ENCODE assay signal across 8 cellular contexts in the genomic region with DNA sequence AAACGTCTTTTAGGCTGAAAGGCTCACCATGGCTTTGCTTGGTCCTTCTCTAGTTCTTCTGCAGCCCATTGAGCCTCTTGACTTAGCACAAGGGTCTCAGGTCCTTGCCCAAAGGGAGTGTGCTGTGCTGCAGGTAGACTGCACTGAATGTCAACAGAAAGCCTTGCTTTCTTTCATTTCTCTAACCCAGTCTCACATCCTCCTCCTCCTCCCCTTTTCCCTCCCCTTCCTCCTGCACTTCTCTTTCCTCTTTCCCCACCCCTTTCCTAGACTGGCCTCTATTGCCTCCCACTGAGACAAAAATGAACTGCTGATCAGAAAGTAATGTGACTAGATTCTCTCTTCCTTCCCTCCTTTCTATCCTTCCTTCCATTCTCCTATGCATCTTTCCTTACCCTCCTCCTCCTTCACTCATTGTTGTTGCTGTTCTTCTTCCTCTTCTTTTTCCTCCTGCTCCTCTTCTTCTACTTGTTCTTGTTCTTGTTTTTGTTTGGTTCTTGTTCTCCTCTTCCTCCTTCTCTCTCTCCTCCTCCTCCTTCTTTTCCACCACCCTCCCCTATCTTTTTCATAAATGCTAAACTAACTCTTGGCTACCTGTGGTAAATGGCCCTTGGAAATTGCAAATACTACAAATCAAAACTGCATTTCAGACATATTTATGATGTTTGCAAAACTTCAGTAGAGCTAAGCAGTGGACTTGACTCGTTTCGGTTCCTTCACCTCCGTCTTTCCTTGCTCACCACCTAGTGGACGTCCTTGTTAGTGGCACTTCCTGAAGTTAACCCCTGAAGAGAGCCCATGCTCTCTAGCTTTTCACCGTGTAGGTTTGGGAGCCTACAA. TPM values are rescaled to one million over a fixed set of nuclear protein-coding genes. Genes with fewer than 3 reads are reported as not detected.
DNase-seq lines count a peak whose midpoint lies in the region; TF ChIP-seq lines count a peak whose summit lies in the region.

A gene (minus strand): TSS at position 152 of the 840 bp plus-strand sequence. CDS start 122 bp downstream, at position 30.

- TF ChIP-seq CTCF in GM12801 (IDR thresholded peaks at IDR 0.05; ENCODE audit: extremely low read depth, insufficient read length) = peak; percentile 77
- TF ChIP-seq CTCF in H9 (conservative IDR thresholded peaks at IDR 0.05) = peak; percentile 82
- TF ChIP-seq CTCF in LNCaP clone FGC (IDR thresholded peaks at IDR 0.05; ENCODE audit: control insufficient read depth, extremely low read depth, insufficient read depth) = peak; percentile 88
- TF ChIP-seq CTCF in progenitor cell of endocrine pancreas (IDR thresholded peaks at IDR 0.05; ENCODE audit: unreplicated experiment) = peak; percentile 74

- H3K27ac Mint-ChIP-seq in H9 (no peak within 1 kb of the TSS), progenitor cell of endocrine pancreas (no peak within 1 kb of the TSS)
- H3K27ac Mint-ChIP-seq in activated naive CD8-positive, alpha-beta T cell = peak within 1 kb of the TSS; percentile 98

- no peak within 1 kb of the TSS for H2BK5ac ChIP-seq in H9 (ENCODE audit: insufficient read length, low read length)

- H3K18ac ChIP-seq in H9 (ENCODE audit: insufficient read length, low read depth, low read length) = no peak within 1 kb of the TSS

- peak; percentile 70 for DNase-seq in H9
- peak; percentile 63 for DNase-seq in LNCaP clone FGC (ENCODE audit: low read depth)
- peak; percentile 80 for DNase-seq in SK-MEL-5 (ENCODE audit: low read depth, low spot score)
- DNase-seq in cardiac septum (ENCODE audit: low spot score) = peak; percentile 77
- DNase-seq in progenitor cell of endocrine pancreas (ENCODE audit: low spot score, unreplicated experiment) = peak; percentile 39
- no peak for DNase-seq in DMS79 (lab: John Stamatoyannopoulos, UW)

- H3K56ac ChIP-seq in H9 (ENCODE audit: insufficient read length, low read depth, low read length) = no peak within 1 kb of the TSS

- no peak within 1 kb of the TSS for H3K14ac ChIP-seq in H9 (ENCODE audit: insufficient read depth, low read length)

- H3K4me3 Mint-ChIP-seq in H9 (peak within 1 kb of the TSS; percentile 37 to 43; a peak in 4 of 5 replicates), progenitor cell of endocrine pancreas (ENCODE audit: low read depth) (peak within 1 kb of the TSS; percentile 29)
- peak within 1 kb of the TSS; percentile 88 for H3K4me3 Mint-ChIP-seq in activated naive CD8-positive, alpha-beta T cell

- H3K23me2 ChIP-seq in H9 (ENCODE audit: insufficient read length, low read depth, low read length, poor library complexity, severe bottlenecking) = no peaks in the 10 kb centered on the region

- intact Hi-C loops in cardiac septum (cut with DNase I) = loop anchor here (5.0 kb wide), 1 partner anchor 109 kb away; no protein-coding TSS in a partner anchor

- H2AFZ ChIP-seq in H9 (ENCODE audit: low read length) = no peak within 1 kb of the TSS

- no peak within 1 kb of the TSS for H3K4me2 ChIP-seq in H9 (ENCODE audit: insufficient read depth, insufficient read length, low read length)

- H2BK15ac ChIP-seq in H9 (ENCODE audit: low read depth, low read length) = no peak within 1 kb of the TSS

- H3K9me3 Mint-ChIP-seq in H9 (peaks cover 12 to 24% of the 10 kb centered on the region in 2 experiments), progenitor cell of endocrine pancreas (ENCODE audit: low read depth) (peaks cover 5% of the 10 kb centered on the region)
- no peaks in the 10 kb centered on the region for H3K9me3 Mint-ChIP-seq in activated naive CD8-positive, alpha-beta T cell (ENCODE audit: low read depth)

- H4K5ac ChIP-seq in H9 (ENCODE audit: insufficient read length, low read depth, low read length) = no peak within 1 kb of the TSS

- no CpG with 5 or more reads among the region's 6 CpGs for WGBS in H9 (ENCODE audit: extremely low coverage, insufficient read length, low lambda C conversion rate)

- no peak within 1 kb of the TSS for H2AK5ac ChIP-seq in H9 (ENCODE audit: insufficient read length, low read length)

- H3K4me1 Mint-ChIP-seq in H9 = peaks cover 5 to 8% of the 10 kb centered on the region in 2 experiments
- H3K4me1 Mint-ChIP-seq in activated naive CD8-positive, alpha-beta T cell (ENCODE audit: low read depth) = peaks cover 35% of the 10 kb centered on the region
- peaks cover 3% of the 10 kb centered on the region for H3K4me1 Mint-ChIP-seq in progenitor cell of endocrine pancreas (ENCODE audit: low read depth)

- H3K36me3 Mint-ChIP-seq in H9 (ENCODE audit: insufficient read depth in 1 of 3, low read depth in 3 of 3) (no peaks in the 10 kb centered on the region; a peak in 1 of 7 replicates), progenitor cell of endocrine pancreas (ENCODE audit: insufficient read depth) (peaks cover 1% of the 10 kb centered on the region)
- peaks cover 7% of the 10 kb centered on the region for H3K36me3 Mint-ChIP-seq in activated naive CD8-positive, alpha-beta T cell

- H2BK12ac ChIP-seq in H9 (ENCODE audit: insufficient read length, low read depth, low read length) = no peak within 1 kb of the TSS

- no peak within 1 kb of the TSS for H3T11ph ChIP-seq in H9 (ENCODE audit: low read length)

- no peaks in the 10 kb centered on the region for H3K27me3 ChIP-seq in H9 (ENCODE audit: insufficient read depth, low read length)

- H2BK120ac ChIP-seq in H9 (ENCODE audit: low read depth, low read length, poor library complexity, severe bottlenecking) = no peak within 1 kb of the TSS

- no peak within 1 kb of the TSS for H3K23ac ChIP-seq in H9 (ENCODE audit: insufficient read length, low read depth, low read length)

- H3K27me3 Mint-ChIP-seq in H9 (ENCODE audit: low read depth) (peaks cover 13% of the 10 kb centered on the region), progenitor cell of endocrine pancreas (no peaks in the 10 kb centered on the region)
- H3K27me3 Mint-ChIP-seq in activated naive CD8-positive, alpha-beta T cell = no peaks in the 10 kb centered on the region

- no peaks in the 10 kb centered on the region for H3K4me1 ChIP-seq in H9 (ENCODE audit: insufficient read depth, low read length)

- no peak within 1 kb of the TSS for H2BK20ac ChIP-seq in H9 (ENCODE audit: low read depth, low read length, poor library complexity, severe bottlenecking)

- no peaks in the 10 kb centered on the region for H3K9me3 ChIP-seq in H9 (ENCODE audit: control insufficient read depth, low read depth, low read length)

- H3K79me2 ChIP-seq in H9 (ENCODE audit: insufficient read depth, low read length) = no peaks in the 10 kb centered on the region

- no peaks in the 10 kb centered on the region for H4K20me1 ChIP-seq in H9 (ENCODE audit: control insufficient read depth, insufficient read depth, insufficient read length)

- H3K27ac ChIP-seq in H9 (ENCODE audit: insufficient read length, low read depth, low read length) = no peak within 1 kb of the TSS

- no peak within 1 kb of the TSS for H4K91ac ChIP-seq in H9 (ENCODE audit: insufficient read length, low read depth, low read length)

- no peak within 1 kb of the TSS for H3K4ac ChIP-seq in H9 (ENCODE audit: low read depth, low read length)

- H3K9ac ChIP-seq in H9 (ENCODE audit: extremely low read depth, insufficient read length, low read length) = no peak within 1 kb of the TSS

- H3K4me3 ChIP-seq in LNCaP clone FGC (ENCODE audit: low read depth, low read length) = peak within 1 kb of the TSS; percentile 33

- in situ Hi-C loops in SK-MEL-5 (cut with HindIII; ENCODE audit: low pct_unique_long_range_greater_than_20kb, low sequenced_read_pairs) = no loop called here

- no peaks in the 10 kb centered on the region for H3K79me1 ChIP-seq in H9 (ENCODE audit: insufficient read depth, low read depth, low read length, poor library complexity, severe bottlenecking)

- H4K8ac ChIP-seq in H9 (replicated peaks; ENCODE audit: insufficient read length, low read depth, low read length) = no peak within 1 kb of the TSS

RNA-seq across cellular contexts. Expression of the gene that starts here (rescaled TPM):
- total RNA-seq in H9 (2021) (not detected in 2 replicates), cardiac septum (4.0 TPM), progenitor cell of endocrine pancreas (0.16 and 0.69 TPM in 2 replicates)
- not detected in 2 replicates for total RNA-seq in SK-MEL-5 (2014; rRNA removed; shearing (Covaris generic))
- 0.33 TPM in 1 of 2 replicates, not detected in the other for polyA plus RNA-seq in SK-MEL-5 (2015; cell fraction: cytosol; rRNA removed)
- polyA plus RNA-seq in SK-MEL-5 (2015; cell fraction: nucleus; rRNA removed) = not detected in 2 replicates

Comparison
In these comparisons a context has a peak if more than half of its experiments do, and no peak if none do; other contexts are left out.
1. Peak in DNase-seq in H9; RNA of the gene not detected or under 1 TPM.
2. Peak in DNase-seq in SK-MEL-5; RNA of the gene not detected or under 1 TPM.
3. Peak in DNase-seq in progenitor cell of endocrine pancreas; RNA of the gene not detected or under 1 TPM.
4. H3K4me3 Mint-ChIP-seq: peak in every context shown above with its lines; median percentile 88 in activated naive CD8-positive, alpha-beta T cell; 40 in H9; 29 in progenitor cell of endocrine pancreas.